8 cellular contexts compared by ENCODE assay signal in the genomic region with DNA sequence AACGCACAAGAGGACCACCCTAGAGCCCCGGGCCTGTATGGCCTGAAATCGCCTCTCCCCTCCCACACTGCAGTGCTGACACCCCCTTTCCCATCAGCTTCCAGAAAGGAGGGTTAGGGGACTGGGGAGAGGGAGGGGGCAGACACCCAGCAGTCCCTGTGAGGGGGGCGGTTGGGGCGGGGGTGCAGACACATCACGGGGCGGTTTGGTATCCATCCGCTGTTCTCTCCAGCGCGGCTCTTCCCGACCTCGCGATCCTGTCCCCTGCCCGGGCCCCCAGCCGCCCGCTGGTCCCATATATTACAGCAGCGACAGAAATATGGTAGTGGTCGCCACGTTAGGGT. TPM values are rescaled to one million over a fixed set of nuclear protein-coding genes. Genes with fewer than 3 reads are reported as not detected.
DNase-seq lines count a peak whose midpoint lies in the region; TF ChIP-seq lines count a peak whose summit lies in the region.

No MANE protein-coding gene starts in this region.

- TF ChIP-seq CTCF in GM12865 (IDR thresholded peaks at IDR 0.05; ENCODE audit: insufficient read depth, low read depth, low read length, missing control alignments) (no peak), WI38 (IDR thresholded peaks at IDR 0.05; ENCODE audit: low read depth, low read length) (no peak), sigmoid colon (IDR thresholded peaks at IDR 0.05) (no peak)

- TF ChIP-seq POLR2A in sigmoid colon (IDR thresholded peaks at IDR 0.05): no peak

- H3K27me3 ChIP-seq in iPS DF 6.9 (ENCODE audit: control insufficient read depth, insufficient read depth, low read length): no peaks in the 10 kb centered on the region
- peaks cover 0 to 2% (median 0%) of the 10 kb centered on the region in 3 donors for H3K27me3 ChIP-seq in sigmoid colon

- no peaks in the 10 kb centered on the region for H3K36me3 ChIP-seq in iPS DF 6.9 (ENCODE audit: control insufficient read depth, insufficient read depth, low read length)
- H3K36me3 ChIP-seq in sigmoid colon: no peaks in the 10 kb centered on the region

- intact Hi-C loops in sigmoid colon (cut with DNase I): loop anchor here (2.0 kb wide), 3 partner anchors 55 to 113 kb away; partner anchors contain the start of genes ARMCX5 and GPRASP1

- no peaks in the 10 kb centered on the region for H3K4me1 ChIP-seq in iPS DF 6.9 (ENCODE audit: control insufficient read depth, insufficient read depth, low read length)
- H3K4me1 ChIP-seq in sigmoid colon: peaks cover 0 to 6% (median 2%) of the 10 kb centered on the region in 4 donors

- DNase-seq in GM12865 (ENCODE audit: low read depth) (no peak), iPS DF 6.9 (ENCODE audit: low read depth, low spot score) (no peak), sigmoid colon (no peak), SW480 (ENCODE audit: low spot score) (no peak), NCI-H1048 (lab: John Stamatoyannopoulos, UW) (no peak), NCI-H2081 (lab: John Stamatoyannopoulos, UW) (no peak)
- DNase-seq in stimulated activated naive CD4-positive, alpha-beta T cell treated with Interleukin-2 at 50 U/mL for 16 hours (lab: John Stamatoyannopoulos, UW): no peak

- H3K27ac ChIP-seq in iPS DF 6.9 (ENCODE audit: low read length) (no peak overlapping the region), sigmoid colon (peak overlapping the region in 2 of 4 donors; percentile 82 to 92)

- H3K4me3 ChIP-seq in GM12865 (ENCODE audit: low read depth, low read length) (0 out of 2 replicates have a peak overlapping the region, but pooled peaks have one; percentile 48), WI38 (ENCODE audit: low read depth, low read length) (peak overlapping the region; percentile 69), iPS DF 6.9 (ENCODE audit: low read length) (peak overlapping the region; percentile 69; the same call in 1 of the 2 replicates), sigmoid colon (peak overlapping the region; percentile 56 to 75 (median 60))

- no CpG with 5 or more reads among the region's 19 CpGs for WGBS in iPS DF 6.9 (ENCODE audit: insufficient coverage, insufficient read length)
- 8 to 12% methylated on average over 19 of the region's 19 CpGs for WGBS in sigmoid colon, 2 donors

- no peak for TF ChIP-seq EP300 in sigmoid colon (IDR thresholded peaks at IDR 0.05)

- H3K9me3 ChIP-seq in iPS DF 6.9 (ENCODE audit: control insufficient read depth, insufficient read depth, low read length) (no peaks in the 10 kb centered on the region), sigmoid colon (no peaks in the 10 kb centered on the region)

RNA-seq across cellular contexts. Expression of gene GPRASP2, which starts 0.4 kb away (rescaled TPM):
- 10 to 100 TPM in 3 of 4 donors, 1 to 10 TPM in 1; 8.0 to 19.5 (median 16.5) TPM for total RNA-seq in sigmoid colon
- 1 to 10 TPM; 1.2 to 4.3 (median 1.6) TPM for polyA plus RNA-seq in sigmoid colon

RNA-seq across cellular contexts. Expression of gene GPRASP3, which starts 8.7 kb away (rescaled TPM):
- total RNA-seq in sigmoid colon: 1 to 10 TPM; 4.5 to 8.6 (median 7.2) TPM
- 1 to 10 TPM in 2 of 3 donors, under 1 TPM in 1; 0.60 to 1.4 (median 1.2) TPM for polyA plus RNA-seq in sigmoid colon
